17 cellular contexts compared by ENCODE assay signal in genomic region chr5:168600409-168600808, GRCh38. TPM values are rescaled to one million over a fixed set of nuclear protein-coding genes. Genes with fewer than 3 reads are reported as not detected.
A peak's percentile ranks its signal among the peaks of the same experiment; 100 is the strongest.
DNase-seq lines count a peak whose midpoint lies in the region; ATAC-seq, FAIRE-seq and TF ChIP-seq lines count a peak whose summit lies in the region.
"Had no signal": no experiment of that assay in that cellular context is flagged by ENCODE, and none has a peak within 500 bp of the region (broad histone marks: within the 10 kb centered on the region; RNA-seq: fewer than 3 reads in every experiment).

No MANE protein-coding gene starts in this region.

- peaks cover 20% of the 10 kb centered on the region for H3K36me3 Mint-ChIP-seq in nephron progenitor cell (ENCODE audit: low read depth)
- no peaks in the 10 kb centered on the region for H3K36me3 Mint-ChIP-seq in Calu3 (ENCODE audit: insufficient read depth, unreplicated experiment)

- H3K27me3 ChIP-seq in H1 (replicated peaks in 1 of 4; ENCODE audit: control insufficient read depth in 3 of 4, extremely low read depth in 1 of 4, insufficient read depth in 3 of 4, low read length in 3 of 4) = peaks cover 0 to 3% (median 0%) of the 10 kb centered on the region in 4 experiments; a peak in 3 of 7 replicates

- no peak overlapping the region for H2BK120ac ChIP-seq in H1 (replicated peaks; ENCODE audit: low read depth, low read length)

- H3K4me1 Mint-ChIP-seq in nephron progenitor cell = peaks cover 70% of the 10 kb centered on the region
- H3K4me1 Mint-ChIP-seq in Calu3 (ENCODE audit: low read depth, unreplicated experiment) = no peaks in the 10 kb centered on the region
- H3K4me1 Mint-ChIP-seq: CD8-positive, alpha-beta memory T cell; central memory CD8-positive, alpha-beta T cell had no signal

- CTCF ChIA-PET in H1 (lab: Charles Lee; ENCODE audit: partially characterized antibody) = no interaction called here
- CTCF ChIA-PET in Calu3 (lab: Charles Lee) = no interaction called here

- H3K4me3 Mint-ChIP-seq in nephron progenitor cell = peak overlapping the region; percentile 50
- no peak overlapping the region for H3K4me3 Mint-ChIP-seq in Calu3 (ENCODE audit: low read depth, unreplicated experiment)
- H3K4me3 Mint-ChIP-seq: activated T-helper 1 cell treated with anti-CD3 and anti-CD28 coated beads, Interleukin-12 subunit alpha, Interleukin-12 subunit beta, Interleukin-2, Interleukin-4 antibody, amounts not matched to agents 30 ng/mL and 10 ng/mL and 1 ng/mL, durations not matched to agents 14 hours and 24 hours and 36 hours; CD8-positive, alpha-beta memory T cell; central memory CD8-positive, alpha-beta T cell had no signal

- TF ChIP-seq CTCF in H1 (IDR thresholded peaks at IDR 0.05; ENCODE audit: control extremely low read depth in 1 of 3, insufficient read depth in 1 of 3, low read depth in 1 of 3, low read length in 3 of 3) = no peak
- TF ChIP-seq CTCF in nephron progenitor cell (IDR thresholded peaks at IDR 0.05) = no peak
- no peak for TF ChIP-seq CTCF in Calu3 (IDR thresholded peaks at IDR 0.05; ENCODE audit: unreplicated experiment)

- H3K4me1 ChIP-seq in H1 (replicated peaks in 1 of 4; ENCODE audit: control insufficient read depth in 3 of 4, insufficient read depth in 4 of 4, low read length in 3 of 4) = peaks cover 1 to 6% (median 4%) of the 10 kb centered on the region in 4 experiments; a peak in 3 of 7 replicates
- H3K4me1 ChIP-seq: tibial artery had no signal

- no peak overlapping the region for H3K23ac ChIP-seq in H1 (ENCODE audit: insufficient read length)

- H3K36me3 ChIP-seq in H1 (ENCODE audit: control insufficient read depth in 2 of 4, insufficient read depth in 4 of 4, low read length in 3 of 4) = no peaks in the 10 kb centered on the region
- H3K36me3 ChIP-seq: tibial artery had no signal

- no peaks in the 10 kb centered on the region for H4K20me1 ChIP-seq in H1 (replicated peaks in 1 of 2; ENCODE audit: control insufficient read depth in 1 of 2, insufficient read depth in 2 of 2, low read length in 2 of 2)

- no peaks in the 10 kb centered on the region for H3K79me1 ChIP-seq in H1 (ENCODE audit: low read depth, low read length)

- H3K4me2 ChIP-seq in H1 (ENCODE audit: insufficient read depth in 1 of 2, low read depth in 2 of 2, low read length in 2 of 2) = no peak overlapping the region; a peak in 1 of 4 replicates

- WGBS in H1 (ENCODE audit: extremely low coverage in 1 of 2, insufficient coverage in 1 of 2, insufficient read length in 1 of 2, insufficient replicate concordance in 2 of 2, low coverage in 1 of 2, low lambda C conversion rate in 2 of 2, missing lambda C conversion rate in 1 of 2), 2 experiments = 61% methylated on average over 3 of the region's 3 CpGs; no CpG with 5 or more reads in 1 of the 2 experiments

- peak overlapping the region; percentile 24; the same call in 1 of the 2 replicates for H3K18ac ChIP-seq in H1 (ENCODE audit: extremely low read depth, low read length)

- H2BK15ac ChIP-seq in H1 (ENCODE audit: low read length) = no peak overlapping the region

- intact Hi-C loops in left ventricle myocardium superior (cut with micrococcal nuclease) (no loop called here), Calu3 (cut with micrococcal nuclease; ENCODE audit: unreplicated experiment) (no loop called here)

- no peaks in the 10 kb centered on the region for H3K9me3 ChIP-seq in H1 (ENCODE audit: insufficient read depth in 2 of 2, low read depth in 1 of 2, low read length in 1 of 2)
- H3K9me3 ChIP-seq: tibial artery had no signal

- no peak overlapping the region for H2AFZ ChIP-seq in H1 (ENCODE audit: low read length)

- TF ChIP-seq EP300 in H1 (IDR thresholded peaks at IDR 0.05; ENCODE audit: borderline replicate concordance in 1 of 2, low read depth in 2 of 2, low read length in 2 of 2) = no peak

- TF ChIP-seq RAD21 in H1 (IDR thresholded peaks at IDR 0.05 in 1 of 2, conservative IDR thresholded peaks at IDR 0.05 in 1 of 2; ENCODE audit: low read depth in 2 of 2, low read length in 2 of 2) = no peak

- H3K56ac ChIP-seq in H1 (replicated peaks; ENCODE audit: insufficient read length, low read depth, low read length) = no peak overlapping the region

- POLR2A ChIA-PET in H1 (lab: Charles Lee; ENCODE audit: partially characterized antibody) = interaction anchor here (1.3 kb wide), 1 partner anchor 21 kb away, joined by 3 read pairs; the partner anchor contains the start of gene PANK3

- no peak overlapping the region for H3K9ac ChIP-seq in H1 (replicated peaks in 1 of 4; ENCODE audit: extremely low read depth in 1 of 4, low read depth in 3 of 4, low read length in 3 of 4)

- no peaks in the 10 kb centered on the region for H3K79me2 ChIP-seq in H1 (ENCODE audit: control insufficient read depth in 1 of 2, insufficient read depth in 2 of 2, low read length in 2 of 2)

- no peak overlapping the region for H2BK5ac ChIP-seq in H1 (ENCODE audit: low read depth, low read length)

- no peak for ATAC-seq in left ventricle myocardium superior
- no peak for ATAC-seq in HG02870 (IDR thresholded peaks at IDR 0.05; ENCODE audit: unreplicated experiment)

- no peak overlapping the region for H3K4me3 ChIP-seq in H1 (ENCODE audit: extremely low read depth in 1 of 4, insufficient read depth in 2 of 4, low read depth in 3 of 4, low read length in 4 of 4)
- H3K4me3 ChIP-seq: tibial artery had no signal

- no peak for FAIRE-seq in H1 (lab: Jason Lieb, UNC)

- no peak for TF ChIP-seq POLR2A in H1 (IDR thresholded peaks at IDR 0.05; ENCODE audit: control extremely low read depth in 1 of 2, low read depth in 2 of 2, low read length in 2 of 2)

- no peak overlapping the region for H2BK12ac ChIP-seq in H1 (ENCODE audit: low read depth, low read length)

- H2BK20ac ChIP-seq in H1 (ENCODE audit: low read length) = no peak overlapping the region

- H3K27me3 Mint-ChIP-seq in nephron progenitor cell (ENCODE audit: low read depth, poor library complexity) (peaks cover 22% of the 10 kb centered on the region), Calu3 (ENCODE audit: unreplicated experiment) (peaks cover 33% of the 10 kb centered on the region)

- H3K9me3 Mint-ChIP-seq in nephron progenitor cell (peaks cover 25% of the 10 kb centered on the region), Calu3 (ENCODE audit: low read depth, unreplicated experiment) (no peaks in the 10 kb centered on the region)
- H3K9me3 Mint-ChIP-seq: central memory CD8-positive, alpha-beta T cell had no signal

- BruUV-seq in Calu3 (replicated peaks; lab: Mats Ljungman, UMichigan) = no TSS peak

- H4K91ac ChIP-seq in H1 (replicated peaks; ENCODE audit: insufficient read length, low read length) = no peak overlapping the region

- H3K27ac Mint-ChIP-seq in nephron progenitor cell = peak overlapping the region; percentile 81
- H3K27ac Mint-ChIP-seq in Calu3 (ENCODE audit: unreplicated experiment) = no peak overlapping the region
- H3K27ac Mint-ChIP-seq: activated T-helper 1 cell treated with anti-CD3 and anti-CD28 coated beads, Interleukin-12 subunit alpha, Interleukin-12 subunit beta, Interleukin-2, Interleukin-4 antibody, amounts not matched to agents 30 ng/mL and 10 ng/mL and 1 ng/mL, durations not matched to agents 14 hours and 24 hours and 36 hours; CD8-positive, alpha-beta memory T cell had no signal

- H3K23me2 ChIP-seq in H1 (ENCODE audit: low read depth, low read length) = no peaks in the 10 kb centered on the region

- H4K5ac ChIP-seq in H1 (ENCODE audit: insufficient read length, low read depth, low read length) = no peak overlapping the region

- no peak overlapping the region for H3K4ac ChIP-seq in H1 (replicated peaks; ENCODE audit: insufficient read length, low read depth, low read length)

- DNase-seq in ELF-1 (ENCODE audit: low read depth, low spot score) (peak; percentile 92), NCI-H69 (lab: John Stamatoyannopoulos, UW) (peak; percentile 75), H1 (ENCODE audit: low read depth in 1 of 2, low spot score in 2 of 2) (peak in 1 of 2 experiments; percentile 52), nephron progenitor cell (peak; percentile 63), left ventricle myocardium superior (no peak), cortex of kidney (lab: John Stamatoyannopoulos, UW) (no peak), Calu3 (no peak)
- DNase-seq: activated CD4-positive, alpha-beta T cell treated with anti-CD3 and anti-CD28 coated beads, Interleukin-2, amount 50 U/mL, for 4 hours; CD8-positive, alpha-beta memory T cell; kidney glomerular epithelial cell; NCI-H2227 treated with DMSO at 0.1 percent for 48 hours; stimulated activated CD4-positive, alpha-beta T cell treated with anti-CD3 and anti-CD28 coated beads, Interleukin-2, amount 100 ng/mL, for 24 hours; stimulated activated CD8-positive, alpha-beta memory T cell treated with anti-CD3 and anti-CD28 coated beads, Interleukin-4, amount 100 ng/mL, for 48 hours; tibial artery had no signal

- no peak overlapping the region for H3K14ac ChIP-seq in H1 (ENCODE audit: insufficient read length)

- H2AK5ac ChIP-seq in H1 (ENCODE audit: low read depth, low read length) = no peak overlapping the region

- no peak overlapping the region for H3K27ac ChIP-seq in H1 (ENCODE audit: low read depth, low read length)
- H3K27ac ChIP-seq: tibial artery had no signal

- H4K8ac ChIP-seq in H1 (ENCODE audit: extremely low read depth, insufficient read depth, low read length) = no peak overlapping the region

TF ChIP-seq in H1, 55 proteins besides CTCF, POLR2A, EP300 and RAD21:
- TF ChIP-seq EZH2 (IDR thresholded peaks at IDR 0.05; ENCODE audit: low read depth, low read length, severe bottlenecking) = no peak
- no peak for TF ChIP-seq FOSL1 (IDR thresholded peaks at IDR 0.05; ENCODE audit: insufficient read depth, low read depth, low read length)
- TF ChIP-seq TAF7 (optimal IDR thresholded peaks at IDR 0.05; ENCODE audit: borderline replicate concordance, low read depth, low read length) = no peak
- no peak for TF ChIP-seq HDAC2 (IDR thresholded peaks at IDR 0.05; ENCODE audit: borderline replicate concordance in 1 of 2, low read depth in 2 of 2, low read length in 2 of 2)

RNA-seq across cellular contexts. Expression of gene PANK3, which starts 21.2 kb away (rescaled TPM):
- 101 and 103 TPM in 2 replicates for total RNA-seq in H1 (2021; fragmentation: NEBNext Ultra II Directional; extraction: Animal tissue kit (Norgen Biotek cat#: 25700))
- polyA plus RNA-seq in H1 (2011; rRNA removed) = 5.8 and 8.6 TPM in 2 replicates
- polyA plus RNA-seq in H1 (2011; cell fraction: cytosol; rRNA removed) = 16.1 TPM
- 6.3 TPM for polyA plus RNA-seq in H1 (2011; cell fraction: nucleus; rRNA removed)
- polyA plus RNA-seq in H1 (2012, experiment 1 of 2) = 14.6 to 55.8 TPM (median 30.0 TPM) in 4 replicates
- 1.3 TPM for polyA plus RNA-seq in H1 (2012, experiment 2 of 2)
- 23.5 TPM for polyA plus RNA-seq in H1 (2013, experiment 1 of 2)
- polyA plus RNA-seq in H1 (2013, experiment 2 of 2) = 22.3 TPM
- 23.7 and 35.7 TPM in 2 replicates for polyA minus RNA-seq in H1 (2011; rRNA and poly(A)+ RNA removed)
- 22.8 TPM for polyA minus RNA-seq in H1 (2011; cell fraction: cytosol; rRNA and poly(A)+ RNA removed)
- polyA minus RNA-seq in H1 (2011; cell fraction: nucleus; rRNA and poly(A)+ RNA removed) = 29.8 TPM
- total RNA-seq in left ventricle myocardium superior (24.4 TPM), Calu3 (2022) (101 and 116 TPM in 2 replicates)

Comparison
In these comparisons a context has a peak if more than half of its experiments do, and no peak if none do; other contexts are left out.
1. DNase-seq: peak in ELF-1 (single experiment), NCI-H69 (single experiment) and nephron progenitor cell (single experiment); none in left ventricle myocardium superior (single experiment), cortex of kidney (single experiment) and Calu3 (single experiment).